ENCODE assay signal across 8 cellular contexts in the genomic region with DNA sequence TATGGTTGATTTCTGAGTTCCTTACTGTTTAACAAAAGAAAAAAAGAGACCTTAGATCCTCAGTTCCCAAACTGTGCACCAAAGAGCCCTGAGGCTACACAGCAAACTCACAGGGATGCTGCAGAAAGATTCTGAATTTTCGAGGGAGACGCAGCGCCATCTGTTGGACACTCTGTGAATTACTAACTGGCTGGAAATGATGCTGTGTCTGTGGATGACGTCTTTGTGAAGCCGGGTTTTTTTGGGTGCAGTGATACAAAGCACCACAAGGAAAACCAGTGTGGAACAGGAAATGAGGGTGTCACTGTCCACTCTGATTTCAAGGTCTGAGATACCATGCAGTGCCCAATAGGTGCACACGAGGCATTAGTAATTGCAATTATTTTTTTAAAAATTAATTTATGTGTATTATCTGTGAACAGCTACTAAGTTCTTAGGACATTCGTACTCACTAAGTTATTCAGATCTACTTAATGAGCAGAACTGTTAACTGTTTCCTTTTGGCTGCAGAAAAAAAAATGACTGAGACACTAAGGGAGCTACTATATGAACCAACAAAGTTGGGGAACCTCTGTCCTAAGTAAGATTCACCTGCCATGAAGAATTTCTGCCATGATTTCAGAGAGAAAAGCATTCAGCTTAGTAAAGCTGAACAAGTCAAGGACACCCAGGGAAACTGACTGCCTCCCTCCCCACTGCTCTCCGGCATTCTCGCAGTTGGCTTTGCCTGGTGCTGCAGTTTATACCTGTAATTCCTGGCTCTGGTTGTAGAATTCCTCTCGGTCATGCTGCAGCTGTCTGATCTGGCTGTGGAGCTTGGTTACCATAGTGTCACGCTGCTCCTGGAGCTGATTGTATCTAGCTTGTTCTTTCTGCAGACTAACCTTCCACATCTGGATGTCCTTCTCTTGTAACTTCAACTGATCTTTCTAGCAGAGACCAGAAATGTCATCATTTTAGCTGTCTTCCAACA. TPM values are rescaled to one million over a fixed set of nuclear protein-coding genes. Genes with fewer than 3 reads are reported as not detected.
DNase-seq lines count a peak whose midpoint lies in the region.

No MANE protein-coding gene starts in this region.

- H3K27ac ChIP-seq in SK-N-MC, result no peak overlapping the region

- DNase-seq in NCI-H446 (lab: John Stamatoyannopoulos, UW), result peak; percentile 13 to 39
- DNase-seq in NCI-H446 treated with DMSO at 0.1 percent for 48 hours (lab: John Stamatoyannopoulos, UW), result no peak
- DNase-seq in LHCN-M2 (ENCODE audit: low read depth), result peak; percentile 81
- DNase-seq in SK-N-MC (ENCODE audit: low read depth, low spot score), result peak; percentile 47
- DNase-seq in activated naive CD4-positive, alpha-beta T cell treated with Interleukin-2 at 50 U/mL for 16 hours, result peak; percentile 78
- DNase-seq in globus pallidus (ENCODE audit: low spot score), result peak; percentile 79
- DNase-seq in posterior cingulate gyrus, result peak; percentile 53 to 97 (median 84)
- DNase-seq in ureter (ENCODE audit: low spot score), result peak; percentile 73

- H3K36me3 ChIP-seq in SK-N-MC (ENCODE audit: insufficient read depth, low read length), result peaks cover 49% of the 10 kb centered on the region

- H3K9me3 ChIP-seq in SK-N-MC (ENCODE audit: low read depth, low read length), result no peaks in the 10 kb centered on the region

- no peak overlapping the region for H3K4me3 ChIP-seq in SK-N-MC

- intact Hi-C loops in posterior cingulate gyrus (cut with DNase I), result loop anchor here (5.0 kb wide), 1 partner anchor 100 kb away; no protein-coding TSS in a partner anchor

- no peak overlapping the region for H3K9ac ChIP-seq in SK-N-MC (ENCODE audit: insufficient read length)

RNA-seq across cellular contexts. Expression of a gene that starts 23.4 kb away (rescaled TPM):
- total RNA-seq in LHCN-M2 (2014; rRNA removed), result 3.5 and 4.1 TPM in 2 replicates
- 8.7 TPM for polyA plus RNA-seq in LHCN-M2 (2012)
- 5.4 TPM for total RNA-seq in ureter

RNA-seq across cellular contexts. Expression of a gene that starts 24.1 kb away (rescaled TPM):
- total RNA-seq in LHCN-M2 (2014; rRNA removed), result 0.13 TPM in 1 of 2 replicates, not detected in the other
- polyA plus RNA-seq in LHCN-M2 (2012), result 0.34 TPM
- 1.7 TPM for total RNA-seq in ureter

RNA-seq across cellular contexts. Expression of a gene that starts 42.3 kb away (rescaled TPM):
- total RNA-seq in LHCN-M2 (2014; rRNA removed), result 23.1 and 27.4 TPM in 2 replicates
- 10.0 TPM for polyA plus RNA-seq in LHCN-M2 (2012)
- total RNA-seq in ureter, result 72.8 TPM
